ENCODE assay signal across 23 cellular contexts in genomic region chrX:72265263-72265662, GRCh38. TPM values are rescaled to one million over a fixed set of nuclear protein-coding genes. Genes with fewer than 3 reads are reported as not detected.
DNase-seq lines count a peak whose midpoint lies in the region; ATAC-seq, FAIRE-seq and TF ChIP-seq lines count a peak whose summit lies in the region.
"Had no signal": no experiment of that assay in that cellular context is flagged by ENCODE, and none has a peak within 500 bp of the region (broad histone marks: within the 10 kb centered on the region; RNA-seq: fewer than 3 reads in every experiment).

No MANE protein-coding gene starts in this region.

- no peak overlapping the region for H3K9ac ChIP-seq in MM.1S (ENCODE audit: low read length)
- H3K9ac ChIP-seq: BLaER1 treated with 17β-estradiol and CSF1 and Interleukin-3, amounts not matched to agents 10 nM and 100 nM had no signal

- H3F3A ChIP-seq in MM.1S (ENCODE audit: insufficient read depth, low read length): peaks cover 25% of the 10 kb centered on the region

- no peaks in the 10 kb centered on the region; the same call in 1 of the 2 replicates for H4K20me1 ChIP-seq in MM.1S (ENCODE audit: insufficient read depth, low read length)

- no peaks in the 10 kb centered on the region for H3K4me1 ChIP-seq in MM.1S (ENCODE audit: low read length)
- H3K4me1 ChIP-seq: BE2C had no signal

- DNase-seq in DMS 273 (lab: John Stamatoyannopoulos, UW; ENCODE audit: unreplicated experiment) (peak; percentile 33), DMS 273 treated with DMSO at 0.1 percent for 48 hours (lab: John Stamatoyannopoulos, UW) (no peak), GM12891 (ENCODE audit: insufficient read length, low spot score) (no peak), NAMALWA (ENCODE audit: low spot score) (peak; percentile 36), left colon (no peak), NCI-H2171 (lab: John Stamatoyannopoulos, UW) (no peak), MM.1S (no peak)
- no peak for DNase-seq in activated CD4-positive, alpha-beta T cell treated with anti-CD3 and anti-CD28 coated beads, Interleukin-2, amount 50 U/mL, for 1 hour
- DNase-seq: ACHN; AML-193; BE2C; CD4-positive, alpha-beta T cell; CD8-positive, alpha-beta memory T cell; DMS153; DMS79 treated with DMSO at 0.1 percent for 48 hours; H9; HFFc6 had no signal

- no peak overlapping the region for H3K4me3 ChIP-seq in MM.1S (ENCODE audit: low read length)
- H3K4me3 ChIP-seq: BLaER1 treated with 17β-estradiol and CSF1 and Interleukin-3, amounts not matched to agents 10 nM and 100 nM; GM23338 had no signal

- H3K27me3 ChIP-seq in MM.1S (replicated peaks; ENCODE audit: insufficient read depth, low read length): no peaks in the 10 kb centered on the region
- H3K27me3 ChIP-seq: BE2C; BLaER1 treated with 17β-estradiol and CSF1 and Interleukin-3, amounts not matched to agents 10 nM and 100 nM had no signal

- peaks cover 6% of the 10 kb centered on the region; the same call in 1 of the 2 replicates for H3K36me3 ChIP-seq in MM.1S (replicated peaks; ENCODE audit: insufficient read depth, low read length)

- ATAC-seq in left colon: peak; percentile 58
- ATAC-seq: GM23338, HCT116 had no signal

- H3K27ac ChIP-seq in MM.1S (ENCODE audit: low read length): no peak overlapping the region
- H3K27ac ChIP-seq: 22Rv1; BLaER1 treated with 17β-estradiol and CSF1 and Interleukin-3, amounts not matched to agents 10 nM and 100 nM had no signal

- H3K79me2 ChIP-seq in MM.1S (ENCODE audit: low read length): no peaks in the 10 kb centered on the region

- peak; percentile 69 for FAIRE-seq in GM12891 (lab: Jason Lieb, UNC)
- FAIRE-seq: A204.1, D721Med had no signal

- intact Hi-C loops in left colon (cut with DNase I, micrococcal nuclease): no loop called here

- H2AFZ ChIP-seq in MM.1S (ENCODE audit: low read length): no peak overlapping the region
- H2AFZ ChIP-seq: GM23338 had no signal

- no peak for TF ChIP-seq CTCF in MM.1S (IDR thresholded peaks at IDR 0.05; ENCODE audit: low read length)

- H3K4me2 ChIP-seq in MM.1S (ENCODE audit: low read depth, low read length): no peak overlapping the region
- H3K4me2 ChIP-seq: BLaER1 treated with 17β-estradiol and CSF1 and Interleukin-3, amounts not matched to agents 10 nM and 100 nM; GM23338 had no signal

- TF ChIP-seq POLR2A in GM12891 (IDR thresholded peaks at IDR 0.05; ENCODE audit: low read depth, low read length): no peak

- H3K9me2 ChIP-seq in MM.1S (replicated peaks; ENCODE audit: insufficient read depth, low read length): no peaks in the 10 kb centered on the region

- H3K9me3 ChIP-seq in MM.1S (replicated peaks; ENCODE audit: insufficient read depth, low read length): no peaks in the 10 kb centered on the region
- H3K9me3 ChIP-seq: BE2C; BLaER1 treated with 17β-estradiol and CSF1 and Interleukin-3, amounts not matched to agents 10 nM and 100 nM had no signal

TF ChIP-seq in GM12891, 5 proteins besides CTCF, POLR2A, EP300 and RAD21:
- TF ChIP-seq POLR2AphosphoS5 (IDR thresholded peaks at IDR 0.05; ENCODE audit: low read depth, low read length) (no peak), SPI1 (IDR thresholded peaks at IDR 0.05; ENCODE audit: low read depth, low read length) (no peak), TAF1 (IDR thresholded peaks at IDR 0.05; ENCODE audit: low read depth, low read length) (no peak), PAX5 (IDR thresholded peaks at IDR 0.05; ENCODE audit: insufficient read depth, low read length, severe bottlenecking) (no peak), POU2F2 (IDR thresholded peaks at IDR 0.05; ENCODE audit: low read depth, low read length) (no peak)

RNA-seq across cellular contexts. Expression of gene RPS4X, which starts 11.8 kb away (rescaled TPM):
- 1,973 TPM for polyA plus RNA-seq in GM12891 (2012; ENCODE audit: low read depth, missing spikeins)
- 100 to 1,000 TPM; 855 to 940 TPM for total RNA-seq in left colon

RNA-seq across cellular contexts. Expression of gene ERCC6L, which starts 26.4 kb away (rescaled TPM):
- 3.5 TPM for polyA plus RNA-seq in GM12891 (2012; ENCODE audit: low read depth, missing spikeins)
- total RNA-seq in left colon: 1 to 10 TPM in 1 of 2 donors, under 1 TPM in 1; 0.61 to 1.6 TPM

RNA-seq across cellular contexts. Expression of gene CITED1, which starts 40.5 kb away (rescaled TPM):
- polyA plus RNA-seq in GM12891 (2012; ENCODE audit: low read depth, missing spikeins): not detected
- total RNA-seq in left colon: 1 to 10 TPM in 1 of 2 donors, under 1 TPM in 1; 0.67 to 1.0 TPM
- total RNA-seq: CD8-positive, alpha-beta memory T cell had no signal
- polyA plus RNA-seq: CD8-positive, alpha-beta memory T cell had no signal

Comparison
In these comparisons a context has a peak if more than half of its experiments do, and no peak if none do; other contexts are left out.
1. DNase-seq: peak in DMS 273 (single experiment) and NAMALWA (single experiment); none in DMS 273 treated with DMSO at 0.1 percent for 48 hours (single experiment), GM12891 (single experiment), left colon (0 of 2), activated CD4-positive, alpha-beta T cell treated with anti-CD3 and anti-CD28 coated beads, Interleukin-2, amount 50 U/mL, for 1 hour (single experiment), NCI-H2171 (single experiment) and MM.1S (single experiment).